In genomic region chr1:154567386-154568164, GRCh38 we compare ENCODE assay signal across 7 cellular contexts.
DNase-seq lines count a peak whose midpoint lies in the region; ATAC-seq lines count a peak whose summit lies in the region.

Gene CHRNB2 (plus strand): TSS chr1:154567778. CDS start chr1:154568045, 267 bp downstream.

- peaks cover 11% of the 10 kb centered on the region for H3K4me1 Mint-ChIP-seq in central memory CD8-positive, alpha-beta T cell

- no peak within 1 kb of the TSS for H3K4me3 Mint-ChIP-seq in central memory CD8-positive, alpha-beta T cell

- H3K9me3 Mint-ChIP-seq in central memory CD8-positive, alpha-beta T cell = no peaks in the 10 kb centered on the region

- H3K27ac Mint-ChIP-seq in central memory CD8-positive, alpha-beta T cell (ENCODE audit: low read depth) = no peak within 1 kb of the TSS

- ATAC-seq in GM21423 (IDR thresholded peaks at IDR 0.05; ENCODE audit: unreplicated experiment) (peak; percentile 46), HG02884 (IDR thresholded peaks at IDR 0.05; ENCODE audit: unreplicated experiment) (no peak)
- ATAC-seq in central memory CD8-positive, alpha-beta T cell (replicated peaks; ENCODE audit: extremely low read depth, poor library complexity, severe bottlenecking) = peak; percentile 92

- peaks cover 51% of the 10 kb centered on the region for H3K27me3 Mint-ChIP-seq in central memory CD8-positive, alpha-beta T cell

- DNase-seq in NCI-H2107 treated with DMSO at 0.1 percent for 48 hours (lab: John Stamatoyannopoulos, UW; ENCODE audit: unreplicated experiment) (peak; percentile 77), left kidney (ENCODE audit: low read depth, low spot score) (peak; percentile 92)
- DNase-seq in activated CD4-positive, CD25-positive, alpha-beta regulatory T cell treated with anti-CD3 and anti-CD28 coated beads, Interleukin-2, amount 50 U/mL, for 72 hours = peak; percentile 78
- peak; percentile 61 to 65 for DNase-seq in central memory CD8-positive, alpha-beta T cell (ENCODE audit: low spot score in 2 of 2)
- peak; percentile 38 for DNase-seq in stimulated activated CD4-positive, alpha-beta T cell treated with anti-CD3 and anti-CD28 coated beads, Interleukin-2, amount 100 ng/mL, for 4 hours (ENCODE audit: low read depth)

- peaks cover 3% of the 10 kb centered on the region for H3K36me3 Mint-ChIP-seq in central memory CD8-positive, alpha-beta T cell (ENCODE audit: insufficient read depth)

Comparison
In these comparisons a context has a peak if more than half of its experiments do, and no peak if none do; other contexts are left out.
1. DNase-seq: peak in every context shown above with its lines; median percentile 92 in left kidney; 78 in activated CD4-positive, CD25-positive, alpha-beta regulatory T cell treated with anti-CD3 and anti-CD28 coated beads, Interleukin-2, amount 50 U/mL, for 72 hours; 77 in NCI-H2107 treated with DMSO at 0.1 percent for 48 hours; 63 in central memory CD8-positive, alpha-beta T cell; 38 in stimulated activated CD4-positive, alpha-beta T cell treated with anti-CD3 and anti-CD28 coated beads, Interleukin-2, amount 100 ng/mL, for 4 hours.